Comparison of ENCODE assay signal across 20 cellular contexts in the genomic region with DNA sequence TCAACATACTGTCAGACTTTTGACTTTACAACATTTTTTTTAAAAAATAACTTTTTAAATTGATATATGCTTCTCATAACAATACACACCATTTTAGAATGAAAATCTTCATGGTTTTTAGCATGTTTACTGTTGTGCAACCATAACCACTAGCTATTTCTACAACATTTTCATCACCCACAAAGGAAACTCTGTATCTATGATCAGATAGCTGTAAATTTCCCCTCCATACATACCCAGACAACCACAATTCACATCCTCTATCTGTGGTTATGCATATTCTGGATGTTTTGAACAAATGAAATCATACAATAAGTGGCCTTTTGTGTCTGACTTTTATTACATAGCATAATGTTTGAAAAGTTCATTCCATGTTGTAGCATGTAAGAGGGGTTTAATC.
DNase-seq lines count a peak whose midpoint lies in the region; ATAC-seq and TF ChIP-seq lines count a peak whose summit lies in the region.
"Had no signal": no experiment of that assay in that cellular context is flagged by ENCODE, and none has a peak within 500 bp of the region (broad histone marks: within the 10 kb centered on the region; RNA-seq: fewer than 3 reads in every experiment).

No MANE protein-coding gene starts in this region.

- CTCF ChIA-PET in CD8-positive, alpha-beta T cell (lab: Charles Lee): no interaction called here

- no peak overlapping the region for H3K27ac Mint-ChIP-seq in CD8-positive, alpha-beta T cell
- H3K27ac Mint-ChIP-seq: activated B cell treated with CpG ODN at 0.5 μM for 24 hours, mesothelial cell of epicardium had no signal

- no peaks in the 10 kb centered on the region for H3K27me3 Mint-ChIP-seq in CD8-positive, alpha-beta T cell (ENCODE audit: low read depth)
- H3K27me3 Mint-ChIP-seq: activated B cell treated with CpG ODN at 0.5 μM for 24 hours had no signal

- H3K36me3 ChIP-seq in CD8-positive, alpha-beta T cell (ENCODE audit: insufficient read depth, low read length): no peaks in the 10 kb centered on the region
- H3K36me3 ChIP-seq: transverse colon had no signal

- no peak for TF ChIP-seq CTCF in CD8-positive, alpha-beta T cell (IDR thresholded peaks at IDR 0.05)
- TF ChIP-seq CTCF in fibroblast of pulmonary artery (IDR thresholded peaks at IDR 0.05; ENCODE audit: low read length, missing control alignments): no peak

- POLR2A ChIA-PET in CD8-positive, alpha-beta T cell (lab: Charles Lee): no interaction called here

- TF ChIP-seq POLR2A in GM18505 (IDR thresholded peaks at IDR 0.05; ENCODE audit: borderline replicate concordance, extremely low read depth, insufficient read depth, insufficient read length): no peak

- no peaks in the 10 kb centered on the region for H3K9me3 ChIP-seq in CD8-positive, alpha-beta T cell (ENCODE audit: low read length)
- H3K9me3 ChIP-seq: transverse colon had no signal

- H3K27ac ChIP-seq in CD8-positive, alpha-beta T cell (ENCODE audit: low read depth, low read length): no peak overlapping the region
- H3K27ac ChIP-seq: transverse colon had no signal

- H3K9me3 Mint-ChIP-seq in CD8-positive, alpha-beta T cell: peaks cover 12% of the 10 kb centered on the region

- intact Hi-C loops in CD8-positive, alpha-beta T cell (cut with DNase I, micrococcal nuclease): no loop called here

- no peak overlapping the region for H3K4me3 ChIP-seq in CD8-positive, alpha-beta T cell (ENCODE audit: low read depth, low read length)
- no peak overlapping the region for H3K4me3 ChIP-seq in fibroblast of pulmonary artery (replicated peaks; ENCODE audit: low read depth, low read length)
- H3K4me3 ChIP-seq: transverse colon had no signal

- H3K4me1 ChIP-seq in CD8-positive, alpha-beta T cell (ENCODE audit: insufficient read depth, low read length): peaks cover 1% of the 10 kb centered on the region
- H3K4me1 ChIP-seq: transverse colon had no signal

- H3K4me1 Mint-ChIP-seq in CD8-positive, alpha-beta T cell (ENCODE audit: low read depth): peaks cover 9% of the 10 kb centered on the region
- H3K4me1 Mint-ChIP-seq: activated B cell treated with CpG ODN at 0.5 μM for 24 hours had no signal

- no peaks in the 10 kb centered on the region for H3K36me3 Mint-ChIP-seq in CD8-positive, alpha-beta T cell
- H3K36me3 Mint-ChIP-seq: activated naive CD4-positive, alpha-beta T cell treated with anti-CD3 and anti-CD28 coated beads, Interleukin-2, amount 50 U/mL, for 72 hours had no signal

- H3K4me3 Mint-ChIP-seq in CD8-positive, alpha-beta T cell: no peak overlapping the region
- H3K4me3 Mint-ChIP-seq: activated B cell treated with CpG ODN at 0.5 μM for 24 hours, mesothelial cell of epicardium had no signal

- no peak for DNase-seq in CD8-positive, alpha-beta T cell
- DNase-seq in SIG-M5 treated with dmso at 0.1 percent for 504 hours (lab: John Stamatoyannopoulos, UW; ENCODE audit: unreplicated experiment) (peak; percentile 94), fibroblast of pulmonary artery (ENCODE audit: low read depth) (peak; percentile 37)
- DNase-seq in activated CD4-positive, alpha-beta T cell treated with anti-CD3 and anti-CD28 coated beads, Interleukin-2, amount 50 U/mL, for 1 hour: no peak
- DNase-seq: activated B cell treated with CpG ODN at 0.5 μM for 24 hours; COR-L47; IMR-90; NCI-H1436; NCI-H2227 treated with DMSO at 0.1 percent for 48 hours; occipital lobe; stimulated activated CD4-positive, alpha-beta T cell treated with anti-CD3 and anti-CD28 coated beads, Interleukin-4, amount 100 ng/mL, for 4 hours; SW 1271; transverse colon had no signal

- ATAC-seq in CD8-positive, alpha-beta T cell: peak; percentile 51
- ATAC-seq in HG03565 (IDR thresholded peaks at IDR 0.05; ENCODE audit: unreplicated experiment) (peak; percentile 67), GM18505 (IDR thresholded peaks at IDR 0.05; ENCODE audit: unreplicated experiment) (no peak), GM21723 (IDR thresholded peaks at IDR 0.05; ENCODE audit: unreplicated experiment) (no peak), GM21360 (IDR thresholded peaks at IDR 0.05; ENCODE audit: unreplicated experiment) (no peak)
- ATAC-seq: Panc1 had no signal

- no peaks in the 10 kb centered on the region for H3K27me3 ChIP-seq in CD8-positive, alpha-beta T cell (ENCODE audit: insufficient read depth, low read length)
- H3K27me3 ChIP-seq: transverse colon had no signal

Comparison
In these comparisons a context has a peak if more than half of its experiments do, and no peak if none do; other contexts are left out.
1. ATAC-seq: peak in CD8-positive, alpha-beta T cell (single experiment) and HG03565 (single experiment); none in GM18505 (single experiment), GM21723 (single experiment) and GM21360 (single experiment).
2. DNase-seq: peak in SIG-M5 treated with dmso at 0.1 percent for 504 hours (single experiment) and fibroblast of pulmonary artery (single experiment); none in CD8-positive, alpha-beta T cell (0 of 7) and activated CD4-positive, alpha-beta T cell treated with anti-CD3 and anti-CD28 coated beads, Interleukin-2, amount 50 U/mL, for 1 hour (single experiment).